ENCODE assay signal across 17 cellular contexts in the genomic region with DNA sequence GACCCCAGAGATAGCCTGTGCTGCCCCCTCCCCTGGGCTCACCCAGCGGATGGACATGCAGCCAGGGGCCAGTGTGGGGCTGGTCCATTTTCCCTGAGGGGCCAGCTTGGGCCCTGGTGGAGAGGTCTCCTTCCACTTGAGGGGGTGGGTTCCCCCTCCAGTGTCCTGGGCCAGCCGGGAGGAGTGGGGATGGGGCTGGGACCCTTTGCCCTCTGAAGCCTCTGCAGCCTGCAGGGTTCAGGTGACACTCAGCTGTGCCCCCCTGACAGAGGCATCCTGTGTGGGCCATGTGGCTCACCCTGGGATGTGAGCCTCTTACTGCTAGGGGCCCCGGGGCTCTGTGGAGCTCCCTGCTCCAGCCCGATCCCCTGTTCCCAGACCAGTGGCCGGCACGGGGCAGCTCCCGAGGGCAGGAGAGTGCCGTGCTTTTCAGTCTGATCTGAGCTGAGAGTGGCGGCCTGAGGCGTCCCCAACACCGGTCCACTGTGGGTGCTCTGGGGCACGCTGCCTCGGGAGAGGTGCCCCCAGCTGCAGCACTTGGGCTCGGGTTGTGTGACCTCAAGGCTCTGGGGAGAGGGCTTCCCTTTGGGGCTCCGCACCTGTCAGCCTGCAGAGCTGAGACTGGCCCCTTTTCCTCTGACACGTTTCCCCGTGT. TPM values are rescaled to one million over a fixed set of nuclear protein-coding genes. Genes with fewer than 3 reads are reported as not detected.
DNase-seq lines count a peak whose midpoint lies in the region; ATAC-seq lines count a peak whose summit lies in the region.
"Had no signal": no experiment of that assay in that cellular context is flagged by ENCODE, and none has a peak within 500 bp of the region (broad histone marks: within the 10 kb centered on the region; RNA-seq: fewer than 3 reads in every experiment).

No MANE protein-coding gene starts in this region.

- peak overlapping the region; percentile 37 for H3K9ac ChIP-seq in NT2/D1 (ENCODE audit: insufficient read length, low read depth)
- H3K9ac ChIP-seq: parathyroid adenoma had no signal

- no peaks in the 10 kb centered on the region for H3K9me3 ChIP-seq in NT2/D1 (ENCODE audit: insufficient read depth, low read length)
- H3K9me3 ChIP-seq: gastrocnemius medialis, tibial artery had no signal

- no peak overlapping the region for H3K4me3 ChIP-seq in NT2/D1 (ENCODE audit: insufficient read length, low read depth)
- H3K4me3 ChIP-seq: gastrocnemius medialis, tibial artery had no signal

- peak; percentile 31 for DNase-seq in ELR (ENCODE audit: low read depth)
- no peak for DNase-seq in NT2/D1 (ENCODE audit: low read depth, low spot score)
- peak; percentile 17 for DNase-seq in left kidney (ENCODE audit: low read depth, low spot score)
- DNase-seq in H4 (ENCODE audit: low spot score), result no peak
- no peak for DNase-seq in activated gamma-delta T cell (lab: John Stamatoyannopoulos, UW)
- DNase-seq: activated CD4-positive, alpha-beta T cell treated with anti-CD3 and anti-CD28 coated beads, Interleukin-2, amount 50 U/mL, for 48 hours; caudate nucleus; gastrocnemius medialis; naive B cell; NCI-H2107; OCI-M1; T-helper 17 cell; tibial artery had no signal

- ATAC-seq in HG03521 (IDR thresholded peaks at IDR 0.05; ENCODE audit: unreplicated experiment), result no peak
- ATAC-seq: gastrocnemius medialis had no signal

- peaks cover 52% of the 10 kb centered on the region for H3K27me3 ChIP-seq in NT2/D1 (ENCODE audit: insufficient read depth, insufficient read length)

- H3K36me3 ChIP-seq in NT2/D1 (ENCODE audit: insufficient read depth, insufficient read length, low read length), result peaks cover 26% of the 10 kb centered on the region
- H3K36me3 ChIP-seq: gastrocnemius medialis, tibial artery had no signal

- H3K4me1 ChIP-seq in NT2/D1 (ENCODE audit: insufficient read depth, insufficient read length), result peaks cover 51% of the 10 kb centered on the region
- H3K4me1 ChIP-seq: gastrocnemius medialis, parathyroid adenoma had no signal

RNA-seq across cellular contexts. Expression of gene GNG13, which starts 0.4 kb away (rescaled TPM):
- not detected in 2 replicates for total RNA-seq in H4 (2014; rRNA removed; shearing (Covaris generic))
- total RNA-seq: epithelial cell of proximal tubule, gastrocnemius medialis, kidney epithelial cell, T-helper 17 cell had no signal

RNA-seq across cellular contexts. Expression of gene CHTF18, which starts 12.5 kb away (rescaled TPM):
- total RNA-seq in H4 (2014; rRNA removed; shearing (Covaris generic)), result 6.1 and 7.9 TPM in 2 replicates

RNA-seq across cellular contexts. Expression of gene RPUSD1, which starts 12.8 kb away (rescaled TPM):
- total RNA-seq in H4 (2014; rRNA removed; shearing (Covaris generic)), result 18.6 and 19.6 TPM in 2 replicates

RNA-seq across cellular contexts. Expression of gene MSLN, which starts 40.4 kb away (rescaled TPM):
- not detected in 2 replicates for total RNA-seq in H4 (2014; rRNA removed; shearing (Covaris generic))
- total RNA-seq: gastrocnemius medialis, T-helper 17 cell had no signal

Comparison
In these comparisons a context has a peak if more than half of its experiments do, and no peak if none do; other contexts are left out.
1. DNase-seq: peak in ELR (single experiment) and left kidney (single experiment); none in NT2/D1 (single experiment), H4 (single experiment) and activated gamma-delta T cell (single experiment).